ENCODE assay signal across 8 cellular contexts in genomic region chr9:132160802-132161742, GRCh38. TPM values are rescaled to one million over a fixed set of nuclear protein-coding genes. Genes with fewer than 3 reads are reported as not detected.
DNase-seq lines count a peak whose midpoint lies in the region; ATAC-seq and TF ChIP-seq lines count a peak whose summit lies in the region.

No MANE protein-coding gene starts in this region.

- ATAC-seq in HG03025 (IDR thresholded peaks at IDR 0.05; ENCODE audit: low FRiP score, unreplicated experiment), result no peak

- no peak for TF ChIP-seq CTCF in AG04450 (IDR thresholded peaks at IDR 0.05; ENCODE audit: low read depth, low read length)

- DNase-seq in AG04450 (ENCODE audit: low read depth, low spot score), result peak; percentile 42
- DNase-seq in HCEC 1CT, result peak; percentile 70
- DNase-seq in T-helper 1 cell, result peak in 4 of 5 donors; percentile 23 to 83 (median 32)
- peak; percentile 87 for DNase-seq in amniotic epithelial cell (ENCODE audit: low read depth)
- DNase-seq in iris pigment epithelial cell (ENCODE audit: low read depth), result peak; percentile 87
- DNase-seq in stimulated activated CD4-positive, alpha-beta T cell treated with anti-CD3 and anti-CD28 coated beads, Interleukin-2, amount 100 ng/mL, for 48 hours, result peak; percentile 32 to 42
- DNase-seq in islet precursor cell, result no peak

- peaks cover 70% of the 10 kb centered on the region for H3K27me3 ChIP-seq in AG04450 (ENCODE audit: control insufficient read depth, insufficient read depth, low read length)

- CTCF ChIA-PET in AG04450 (lab: Charles Lee), result interaction anchor here (0.7 kb wide), 1 partner anchor 1567 kb away, joined by 3 read pairs; no protein-coding TSS in a partner anchor

- POLR2A ChIA-PET in AG04450 (lab: Yijun Ruan, JAX), result interaction anchor here (1.0 kb wide), 1 partner anchor 27 kb away, joined by 3 read pairs; no protein-coding TSS in a partner anchor

- no peak overlapping the region for H3K27ac ChIP-seq in AG04450 (ENCODE audit: low read depth, low read length)

- no peaks in the 10 kb centered on the region for H3K9me3 ChIP-seq in AG04450 (ENCODE audit: control insufficient read depth, insufficient read depth, low read length)

- H3K4me3 ChIP-seq in AG04450 (ENCODE audit: low read depth, low read length), result peak overlapping the region; percentile 69

RNA-seq across cellular contexts. Expression of gene NTNG2, which starts 0.8 kb away (rescaled TPM):
- 0.93 and 1.3 TPM in 2 replicates for polyA plus RNA-seq in AG04450 (2011; rRNA removed)
- 1.3 and 1.5 TPM in 2 replicates for polyA minus RNA-seq in AG04450 (2011; rRNA and poly(A)+ RNA removed)
